Comparison of ENCODE assay signal across 7 cellular contexts in the genomic region with DNA sequence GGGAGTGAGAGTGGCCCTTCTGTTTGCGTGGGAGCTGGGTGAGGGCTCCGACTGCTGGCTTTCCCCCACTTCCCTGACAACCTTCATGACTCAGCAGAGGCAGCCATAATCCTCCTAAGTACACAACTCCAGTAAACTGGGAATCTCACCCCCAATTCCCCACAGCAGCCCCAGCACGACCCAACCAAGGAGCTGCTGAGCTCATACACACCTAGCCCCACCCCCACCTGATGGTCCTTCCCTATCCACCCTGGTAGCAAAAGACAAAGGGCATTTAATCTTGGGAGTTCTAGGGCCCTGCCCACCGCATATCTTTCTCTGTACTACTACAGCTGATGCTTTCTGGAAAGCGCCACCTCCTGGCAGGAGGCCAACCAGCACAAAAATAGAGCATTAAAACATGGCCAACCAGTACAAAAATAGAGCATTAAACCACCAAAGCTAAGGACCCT. TPM values are rescaled to one million over a fixed set of nuclear protein-coding genes. Genes with fewer than 3 reads are reported as not detected.
DNase-seq lines count a peak whose midpoint lies in the region; ATAC-seq and TF ChIP-seq lines count a peak whose summit lies in the region.
"Not testable (repeated sequence)": the region's sequence is repeated elsewhere in the genome, so short reads cannot be mapped to it uniquely, and the experiment has no call there.

No MANE protein-coding gene starts in this region.

- peak overlapping the region; percentile 32 for H3K27ac ChIP-seq in HUES48 (ENCODE audit: low read depth, low read length)
- not testable (repeated sequence) for H3K27ac ChIP-seq in OCI-LY7 (ENCODE audit: low read depth, low read length, poor library complexity, severe bottlenecking); neural progenitor cell

- not testable (repeated sequence) for H3K4me1 ChIP-seq in HUES48 (ENCODE audit: control insufficient read depth, insufficient read depth, low read length)
- H3K4me1 ChIP-seq in OCI-LY7 (ENCODE audit: insufficient read depth, low read length, poor library complexity, severe bottlenecking) = peaks cover 26% of the 10 kb centered on the region
- peaks cover 11% of the 10 kb centered on the region for H3K4me1 ChIP-seq in neural progenitor cell

- TF ChIP-seq CTCF in OCI-LY7 (conservative IDR thresholded peaks at IDR 0.05; ENCODE audit: low read length) (peak; percentile 62), neural progenitor cell (IDR thresholded peaks at IDR 0.05) (peak; percentile 45)

- BruUV-seq in OCI-LY7 (replicated peaks; lab: Mats Ljungman, UMichigan) = not testable (repeated sequence)

- H3K9ac ChIP-seq in HUES48 (ENCODE audit: low read depth, low read length); neural progenitor cell: not testable (repeated sequence)

- POLR2A ChIA-PET in OCI-LY7 (lab: Charles Lee) = interaction anchor here (0.6 to 1.0 kb wide), 4 partner anchors 29 to 327 kb away, joined by 3 to 5 read pairs (median 4); no protein-coding TSS in a partner anchor
- POLR2A ChIA-PET in activated CD4-positive, alpha-beta T cell treated with anti-CD3 and anti-CD28 coated beads for 36 hours (lab: Charles Lee) = not testable (repeated sequence)

- H4K20me1 ChIP-seq in OCI-LY7 (ENCODE audit: insufficient read depth, low read length); neural progenitor cell (ENCODE audit: low read depth): not testable (repeated sequence)

- not testable (repeated sequence) for H3K9me3 Mint-ChIP-seq in activated CD4-positive, alpha-beta T cell treated with anti-CD3 and anti-CD28 coated beads for 36 hours (ENCODE audit: low read depth); central memory CD8-positive, alpha-beta T cell; neural progenitor cell

- H3K27me3 ChIP-seq in HUES48 (ENCODE audit: control insufficient read depth, insufficient read depth, low read length); neural progenitor cell: not testable (repeated sequence)

- H2AFZ ChIP-seq in OCI-LY7 (ENCODE audit: low read length) = not testable (repeated sequence)
- H2AFZ ChIP-seq in neural progenitor cell (replicated peaks) = peak overlapping the region; percentile 70

- H3K79me2 ChIP-seq in OCI-LY7 (ENCODE audit: insufficient read depth, low read depth, low read length); neural progenitor cell (ENCODE audit: low read depth): not testable (repeated sequence)

- H3K4me1 Mint-ChIP-seq in activated CD4-positive, alpha-beta T cell treated with anti-CD3 and anti-CD28 coated beads for 36 hours = peaks cover 57% of the 10 kb centered on the region
- H3K4me1 Mint-ChIP-seq in central memory CD8-positive, alpha-beta T cell = peaks cover 75% of the 10 kb centered on the region
- H3K4me1 Mint-ChIP-seq in neural progenitor cell = not testable (repeated sequence)

- H3K27me3 Mint-ChIP-seq in activated CD4-positive, alpha-beta T cell treated with anti-CD3 and anti-CD28 coated beads for 36 hours; central memory CD8-positive, alpha-beta T cell; neural progenitor cell (ENCODE audit: insufficient read depth, low read depth): not testable (repeated sequence)

- H3K4me3 Mint-ChIP-seq in activated CD4-positive, alpha-beta T cell treated with anti-CD3 and anti-CD28 coated beads for 36 hours; central memory CD8-positive, alpha-beta T cell; neural progenitor cell: not testable (repeated sequence)

- DNase-seq in ELF-1 (ENCODE audit: low read depth, low spot score) (peak; percentile 71), left ventricle myocardium superior (peak; percentile 41)
- not testable (repeated sequence) for DNase-seq in OCI-LY7 (ENCODE audit: low spot score); central memory CD8-positive, alpha-beta T cell (ENCODE audit: low spot score in 2 of 2); neural progenitor cell (ENCODE audit: low spot score)
- DNase-seq in activated CD4-positive, alpha-beta T cell treated with anti-CD3 and anti-CD28 coated beads for 36 hours = peak; percentile 26

- H3K27ac Mint-ChIP-seq in activated CD4-positive, alpha-beta T cell treated with anti-CD3 and anti-CD28 coated beads for 36 hours; neural progenitor cell: not testable (repeated sequence)
- H3K27ac Mint-ChIP-seq in central memory CD8-positive, alpha-beta T cell (ENCODE audit: low read depth) = peak overlapping the region; percentile 70

- not testable (repeated sequence) for H3K4me3 ChIP-seq in HUES48 (ENCODE audit: low read depth, low read length); OCI-LY7 (ENCODE audit: low read depth, low read length, poor library complexity, severe bottlenecking); neural progenitor cell

- intact Hi-C loops in OCI-LY7 (cut with micrococcal nuclease; ENCODE audit: unreplicated experiment); activated CD4-positive, alpha-beta T cell treated with anti-CD3 and anti-CD28 coated beads for 36 hours (cut with DNase I, micrococcal nuclease); left ventricle myocardium superior (cut with micrococcal nuclease): not testable (repeated sequence)

- not testable (repeated sequence) for H3K4me2 ChIP-seq in OCI-LY7 (ENCODE audit: low read length); neural progenitor cell

- not testable (repeated sequence) for ATAC-seq in activated CD4-positive, alpha-beta T cell treated with anti-CD3 and anti-CD28 coated beads for 36 hours; central memory CD8-positive, alpha-beta T cell (replicated peaks; ENCODE audit: extremely low read depth, poor library complexity, severe bottlenecking)
- ATAC-seq in left ventricle myocardium superior = peak; percentile 70

- not testable (repeated sequence) for H3K9me2 ChIP-seq in OCI-LY7 (ENCODE audit: insufficient read depth, low read length)

- H3K9me3 ChIP-seq in HUES48 (ENCODE audit: control insufficient read depth, insufficient read depth, low read length); OCI-LY7 (ENCODE audit: low read length); neural progenitor cell (ENCODE audit: low read depth): not testable (repeated sequence)

- not testable (repeated sequence) for H3F3A ChIP-seq in neural progenitor cell (ENCODE audit: low read depth)

- H3K36me3 Mint-ChIP-seq in activated CD4-positive, alpha-beta T cell treated with anti-CD3 and anti-CD28 coated beads for 36 hours (ENCODE audit: low read depth) = peaks cover 29% of the 10 kb centered on the region
- H3K36me3 Mint-ChIP-seq in central memory CD8-positive, alpha-beta T cell (ENCODE audit: insufficient read depth); neural progenitor cell: not testable (repeated sequence)

- CTCF ChIA-PET in OCI-LY7 (lab: Charles Lee; ENCODE audit: unreplicated experiment) = not testable (repeated sequence)
- CTCF ChIA-PET in activated CD4-positive, alpha-beta T cell treated with anti-CD3 and anti-CD28 coated beads for 36 hours (lab: Charles Lee) = interaction anchor here (0.6 to 8.4 kb wide), 7 partner anchors 9 to 162 kb away, joined by 3 to 64 read pairs (median 5); no protein-coding TSS in a partner anchor

- H3K36me3 ChIP-seq in HUES48 (ENCODE audit: control insufficient read depth, insufficient read depth, low read length); OCI-LY7 (ENCODE audit: insufficient read depth, low read length); neural progenitor cell: not testable (repeated sequence)

RNA-seq across cellular contexts. Expression of a gene that starts 21.0 kb away (rescaled TPM):
- 4.0 and 10.0 TPM in 2 replicates for total RNA-seq in OCI-LY7 (2014; rRNA removed; shearing (Covaris generic))
- total RNA-seq in OCI-LY7 (2022) (8.2 and 8.3 TPM in 2 replicates), left ventricle myocardium superior (11.9 TPM), neural progenitor cell (ENCODE audit: low replicate concordance) (0.82 and 1.5 TPM in 2 replicates)
- 10 to 100 TPM; 28.1 to 32.3 TPM for total RNA-seq in activated CD4-positive, alpha-beta T cell treated with anti-CD3 and anti-CD28 coated beads for 36 hours
